In genomic region chr2:10028988-10029874, GRCh38 we compare ENCODE assay signal across 8 cellular contexts. TPM values are rescaled to one million over a fixed set of nuclear protein-coding genes. Genes with fewer than 3 reads are reported as not detected.
DNase-seq lines count a peak whose midpoint lies in the region; ATAC-seq and TF ChIP-seq lines count a peak whose summit lies in the region.

No MANE protein-coding gene starts in this region.

- H3K4me3 ChIP-seq in mucosa of descending colon, result no peak overlapping the region

- peak; percentile 21 for DNase-seq in EH (ENCODE audit: low read depth)
- peak; percentile 45 for DNase-seq in central memory CD4-positive, alpha-beta T cell
- peak; percentile 54 to 85 (median 68) for DNase-seq in mucosa of descending colon
- peak; percentile 54 for DNase-seq in ureter (ENCODE audit: low spot score)
- no peak for DNase-seq in HEK293T (ENCODE audit: extremely low spot score)
- DNase-seq in NCI-H82 (lab: John Stamatoyannopoulos, UW), result no peak

- peaks cover 5% of the 10 kb centered on the region for H3K27me3 Mint-ChIP-seq in T-helper 1 cell treated with Interleukin-12 subunit alpha and Interleukin-12 subunit beta and Interleukin-4 antibody, amounts not matched to agents 30 μg/mL and 1 μg/mL, for 36 hours (ENCODE audit: low read depth)

- H3K9me3 ChIP-seq in mucosa of descending colon, result no peaks in the 10 kb centered on the region

- peak overlapping the region; percentile 83 for H3K27ac Mint-ChIP-seq in T-helper 1 cell treated with Interleukin-12 subunit alpha and Interleukin-12 subunit beta and Interleukin-4 antibody, amounts not matched to agents 30 μg/mL and 1 μg/mL, for 36 hours

- no peaks in the 10 kb centered on the region for H3K9me3 Mint-ChIP-seq in T-helper 1 cell treated with Interleukin-12 subunit alpha and Interleukin-12 subunit beta and Interleukin-4 antibody, amounts not matched to agents 30 μg/mL and 1 μg/mL, for 36 hours

- no peaks in the 10 kb centered on the region for H3K36me3 ChIP-seq in mucosa of descending colon (ENCODE audit: low read depth)

- intact Hi-C loops in mucosa of descending colon (cut with DNase I, micrococcal nuclease), result no loop called here

- ATAC-seq in HG02571 (IDR thresholded peaks at IDR 0.05; ENCODE audit: unreplicated experiment), result peak; percentile 75
- ATAC-seq in mucosa of descending colon, result peak; percentile 86

- CTCF ChIA-PET in HEK293T (lab: Yijun Ruan, JAX), result no interaction called here

- H3K4me1 ChIP-seq in mucosa of descending colon (ENCODE audit: low read depth), result peaks cover 12% of the 10 kb centered on the region

- no peak for TF ChIP-seq CTCF in mucosa of descending colon (IDR thresholded peaks at IDR 0.05)

- peaks cover 19% of the 10 kb centered on the region for H3K4me1 Mint-ChIP-seq in T-helper 1 cell treated with Interleukin-12 subunit alpha and Interleukin-12 subunit beta and Interleukin-4 antibody, amounts not matched to agents 30 μg/mL and 1 μg/mL, for 36 hours (ENCODE audit: low read depth)

- POLR2A ChIA-PET in HEK293T (lab: Yijun Ruan, JAX), result no interaction called here

- no peaks in the 10 kb centered on the region for H3K36me3 Mint-ChIP-seq in T-helper 1 cell treated with Interleukin-12 subunit alpha and Interleukin-12 subunit beta and Interleukin-4 antibody, amounts not matched to agents 30 μg/mL and 1 μg/mL, for 36 hours (ENCODE audit: low read depth)

- peak overlapping the region; percentile 47 for H3K4me3 Mint-ChIP-seq in T-helper 1 cell treated with Interleukin-12 subunit alpha and Interleukin-12 subunit beta and Interleukin-4 antibody, amounts not matched to agents 30 μg/mL and 1 μg/mL, for 36 hours

TF ChIP-seq in HEK293T, 16 proteins besides CTCF, POLR2A, EP300 and RAD21:
- TF ChIP-seq SP1 (IDR thresholded peaks at IDR 0.05) (no peak), FOXM1 (IDR thresholded peaks at IDR 0.05; ENCODE audit: borderline replicate concordance) (no peak), BHLHE40 (IDR thresholded peaks at IDR 0.05; ENCODE audit: borderline replicate concordance) (no peak), FOXK2 (IDR thresholded peaks at IDR 0.05) (no peak), ZNF384 (IDR thresholded peaks at IDR 0.05) (no peak), TARDBP (IDR thresholded peaks at IDR 0.05) (no peak), LEF1 (IDR thresholded peaks at IDR 0.05; ENCODE audit: borderline replicate concordance) (no peak), PKNOX1 (IDR thresholded peaks at IDR 0.05) (no peak), ELF4 (IDR thresholded peaks at IDR 0.05) (no peak), CTBP1 (IDR thresholded peaks at IDR 0.05; ENCODE audit: borderline replicate concordance) (no peak), ARNT (IDR thresholded peaks at IDR 0.05) (no peak), NFRKB (IDR thresholded peaks at IDR 0.05) (no peak), L3MBTL2 (conservative IDR thresholded peaks at IDR 0.05) (no peak), FOXA1 (IDR thresholded peaks at IDR 0.05) (no peak)
TF ChIP-seq in HEK293T: peak in this region for 0.

RNA-seq across cellular contexts. Expression of gene KLF11, which starts 14.1 kb away (rescaled TPM):
- total RNA-seq in mucosa of descending colon (10 to 100 TPM in 2 of 3 donors, 1 to 10 TPM in 1; 5.9 to 34.7 (median 11.9) TPM), ureter (18.8 TPM)

RNA-seq across cellular contexts. Expression of gene CYS1, which starts 51.0 kb away (rescaled TPM):
- total RNA-seq in mucosa of descending colon (1 to 10 TPM in 1 of 3 donors, under 1 TPM in 2; 0.58 to 5.1 (median 0.98) TPM), ureter (4.0 TPM)

Comparison
In these comparisons a context has a peak if more than half of its experiments do, and no peak if none do; other contexts are left out.
1. DNase-seq: peak in EH (single experiment), central memory CD4-positive, alpha-beta T cell (single experiment), mucosa of descending colon (3 of 3) and ureter (single experiment); none in HEK293T (single experiment) and NCI-H82 (single experiment).